In genomic region chr1:19310720-19311502, GRCh38 we compare ENCODE assay signal across 8 cellular contexts. TPM values are rescaled to one million over a fixed set of nuclear protein-coding genes. Genes with fewer than 3 reads are reported as not detected.
A peak's percentile ranks its signal among the peaks of the same experiment; 100 is the strongest.
DNase-seq lines count a peak whose midpoint lies in the region; ATAC-seq, FAIRE-seq and TF ChIP-seq lines count a peak whose summit lies in the region.

No MANE protein-coding gene starts in this region.

- H3K79me2 ChIP-seq in KMS-11 (ENCODE audit: insufficient read depth, low read depth) (no peaks in the 10 kb centered on the region), GM12878 (ENCODE audit: control insufficient read depth, insufficient read depth, low read length) (peaks cover 19% of the 10 kb centered on the region)

- intact Hi-C loops in GM12878 (cut with micrococcal nuclease; ENCODE audit: unreplicated experiment) (loop anchor here (5.0 to 10.0 kb wide), 3 partner anchors 59 to 344 kb away; partner anchors contain the start of genes CAPZB, EMC1 and MRTO4), tibial artery (cut with DNase I; ENCODE audit: low total_unique reads) (no loop called here)

- SMC1A ChIA-PET in GM12878 (lab: Charles Lee; ENCODE audit: uncharacterized antibody, unreplicated experiment), result interaction anchor here (2.3 kb wide), 1 partner anchor 287 kb away, joined by 7 read pairs; a partner anchor contains a TSS

- POLR2A ChIA-PET in GM12878 (lab: Charles Lee), result interaction anchor here (0.5 to 1.1 kb wide), 2 partner anchors 56 to 91 kb away, joined by 3 read pairs; no protein-coding TSS in a partner anchor

- H2AFZ ChIP-seq in KMS-11 (ENCODE audit: low read depth), result peak overlapping the region; percentile 82
- H2AFZ ChIP-seq in GM12878 (ENCODE audit: control insufficient read depth, low read depth, low read length), result no peak overlapping the region; the same call in 1 of the 2 replicates

- in situ Hi-C loops in GM12878 (cut with MboI), result no loop called here

- H3K27ac ChIP-seq in KMS-11 (no peak overlapping the region), GM12878 (ENCODE audit: control insufficient read depth, insufficient read depth) (no peak overlapping the region), liver (ENCODE audit: low read depth in 1 of 2, low read length in 2 of 2) (no peak overlapping the region), tibial artery (peak overlapping the region; percentile 67 to 89)

- no peaks in the 10 kb centered on the region for H3K36me3 ChIP-seq in KMS-11 (ENCODE audit: insufficient read depth)
- peaks cover 0 to 6% of the 10 kb centered on the region in 2 experiments; a peak in 2 of 4 replicates for H3K36me3 ChIP-seq in GM12878 (ENCODE audit: control insufficient read depth in 2 of 2, insufficient read depth in 2 of 2, low read length in 1 of 2)
- H3K36me3 ChIP-seq in liver (ENCODE audit: control insufficient read depth in 4 of 4, insufficient read depth in 3 of 4, low read depth in 1 of 4, low read length in 3 of 4), result peaks cover 9 to 24% (median 15%) of the 10 kb centered on the region in 4 donors
- peaks cover 16 to 34% (median 25%) of the 10 kb centered on the region in 3 donors for H3K36me3 ChIP-seq in tibial artery

- H3K27me3 ChIP-seq in KMS-11 (ENCODE audit: insufficient read depth, low read depth) (no peaks in the 10 kb centered on the region), GM12878 (replicated peaks in 1 of 2; ENCODE audit: control insufficient read depth in 2 of 2, insufficient read depth in 2 of 2, low read length in 1 of 2) (no peaks in the 10 kb centered on the region), liver (ENCODE audit: control insufficient read depth in 4 of 4, insufficient read depth in 4 of 4, low read length in 3 of 4) (no peaks in the 10 kb centered on the region), tibial artery (no peaks in the 10 kb centered on the region)

- peak overlapping the region; percentile 74; the same call in 1 of the 2 replicates for H3K9ac ChIP-seq in KMS-11
- H3K9ac ChIP-seq in GM12878 (ENCODE audit: control insufficient read depth, insufficient read depth, low read length), result peak overlapping the region; percentile 52
- peak overlapping the region in 1 of 2 donors; percentile 67 for H3K9ac ChIP-seq in liver (ENCODE audit: low read depth in 1 of 2, low read length in 2 of 2)

- TF ChIP-seq POLR2A in GM12878 (IDR thresholded peaks at IDR 0.05; ENCODE audit: low read depth, low read length), result no peak

- DNase-seq in DMS79 (lab: John Stamatoyannopoulos, UW), result peak; percentile 25
- no peak for DNase-seq in GM12878 (ENCODE audit: low read depth, low spot score)
- DNase-seq in tibial artery, result no peak
- no peak for DNase-seq in SKM-1 treated with dmso at 0.1 percent for 144 hours (lab: John Stamatoyannopoulos, UW; ENCODE audit: unreplicated experiment)
- DNase-seq in hippocampal formation (lab: John Stamatoyannopoulos, UW), result no peak
- DNase-seq in H4 (ENCODE audit: low spot score), result no peak

- H4K20me1 ChIP-seq in KMS-11 (ENCODE audit: insufficient read depth) (no peaks in the 10 kb centered on the region), GM12878 (ENCODE audit: control insufficient read depth, insufficient read depth) (no peaks in the 10 kb centered on the region; the same call in 1 of the 2 replicates)

- WGBS in GM12878 (ENCODE audit: insufficient coverage, insufficient replicate concordance, low lambda C conversion rate, missing lambda C conversion rate), result 42% methylated on average over 12 of the region's 13 CpGs
- 48% methylated on average over 13 of the region's 13 CpGs for WGBS in liver

- CTCF ChIA-PET in GM12878 (lab: Yijun Ruan, JAX), result no interaction called here

- H3K4me2 ChIP-seq in KMS-11, result peak overlapping the region; percentile 85
- H3K4me2 ChIP-seq in GM12878 (ENCODE audit: control insufficient read depth, insufficient read depth), result peak overlapping the region; percentile 56

- RAD21 ChIA-PET in GM12878 (lab: Charles Lee; ENCODE audit: unreplicated experiment), result no interaction called here

- no peak for TF ChIP-seq CTCF in KMS-11 (conservative IDR thresholded peaks at IDR 0.05; ENCODE audit: low read depth, low read length)
- no peak for TF ChIP-seq CTCF in GM12878 (IDR thresholded peaks at IDR 0.05 in 2 of 3, conservative IDR thresholded peaks at IDR 0.05 in 1 of 3; ENCODE audit: control insufficient read depth in 2 of 3, extremely low read depth in 1 of 3, insufficient read depth in 1 of 3, low read depth in 3 of 3, low read length in 3 of 3)
- no peak for TF ChIP-seq CTCF in liver (IDR thresholded peaks at IDR 0.05; ENCODE audit: low read depth, low read length, missing input control)
- no peak for TF ChIP-seq CTCF in tibial artery (IDR thresholded peaks at IDR 0.05)

- ATAC-seq in GM12878, result no peak

- H3K9me3 ChIP-seq in GM12878 (replicated peaks; ENCODE audit: control insufficient read depth, insufficient read depth, low read length), result no peaks in the 10 kb centered on the region
- H3K9me3 ChIP-seq in liver (ENCODE audit: control insufficient read depth in 4 of 4, low read length in 3 of 4), result no peaks in the 10 kb centered on the region
- H3K9me3 ChIP-seq in tibial artery, result no peaks in the 10 kb centered on the region

- no peak for TF ChIP-seq EP300 in GM12878 (IDR thresholded peaks at IDR 0.05; ENCODE audit: borderline replicate concordance in 1 of 2, control insufficient read depth in 1 of 2, low read depth in 2 of 2, low read length in 2 of 2)

- H3K4me1 ChIP-seq in KMS-11 (ENCODE audit: low read depth, poor library complexity, severe bottlenecking) (peaks cover 16% of the 10 kb centered on the region), GM12878 (ENCODE audit: control insufficient read depth, insufficient read depth, low read length) (peaks cover 33% of the 10 kb centered on the region), liver (ENCODE audit: control insufficient read depth in 4 of 4, insufficient read depth in 4 of 4, low read length in 3 of 4) (peaks cover 3 to 24% (median 19%) of the 10 kb centered on the region in 4 donors), tibial artery (peaks cover 0 to 35% (median 20%) of the 10 kb centered on the region in 4 donors)

- H3K4me3 ChIP-seq in KMS-11 (IDR thresholded peaks at IDR 0.05; ENCODE audit: insufficient read depth, low read depth, low read length) (no peak overlapping the region), GM12878 (peak overlapping the region; percentile 92), liver (ENCODE audit: low read depth in 1 of 3, low read length in 3 of 3) (peak overlapping the region in 2 of 3 donors; percentile 71 to 73), tibial artery (peak overlapping the region; percentile 90 to 97)

- TF ChIP-seq RAD21 in GM12878 (IDR thresholded peaks at IDR 0.05; ENCODE audit: insufficient read depth, low read depth, low read length) (no peak), liver (IDR thresholded peaks at IDR 0.05) (no peak)

- FAIRE-seq in GM12878 (lab: Jason Lieb, UNC), result no peak

- BruUV-seq in GM12878 (replicated peaks; lab: Mats Ljungman, UMichigan), result TSS peak; percentile 77

RNA-seq across cellular contexts. Expression of gene AKR7A2, which starts 1.0 kb away (rescaled TPM):
- total RNA-seq in GM12878 (2013; cell fraction: nucleolus; rRNA removed), result 18.7 and 23.4 TPM in 2 replicates
- total RNA-seq in GM12878 (2014; rRNA removed), result 56.2 and 62.2 TPM in 2 replicates
- total RNA-seq in GM12878 (2014; rRNA removed; fragmentation: Illumina TruSeq; extraction: Trizol), result 34.8 and 38.1 TPM in 2 replicates
- total RNA-seq in GM12878 (2021), result 58.0 and 61.2 TPM in 2 replicates
- polyA plus RNA-seq in GM12878 (2011; ENCODE audit: low read depth), result 16.0 TPM
- 25.2 and 37.3 TPM in 2 replicates for polyA plus RNA-seq in GM12878 (2011; rRNA removed)
- 55.9 and 62.9 TPM in 2 replicates for polyA plus RNA-seq in GM12878 (2011; cell fraction: cytosol; rRNA removed)
- polyA plus RNA-seq in GM12878 (2011; cell fraction: nucleus; rRNA removed), result 31.0 and 31.3 TPM in 2 replicates
- 27.4 and 42.6 TPM in 2 replicates for polyA plus RNA-seq in GM12878 (2012)
- 12.1 and 27.8 TPM in 2 replicates for polyA plus RNA-seq in GM12878 (2014; fragmentation: Illumina TruSeq; extraction: Trizol)
- 1 to 10 TPM; 1.3 to 9.8 TPM for polyA plus RNA-seq in GM12878 (2014; fragmentation: Nextera tagmentation; extraction: Ambion mirVana)
- polyA plus RNA-seq in GM12878 (2014; rRNA removed), result 68.7 and 70.2 TPM in 2 replicates
- 100 to 1,000 TPM; 104 to 114 TPM for polyA plus RNA-seq in GM12878 (2016; fragmentation: Nextera tagmentation; extraction: Ambion mirVana)
- 14.8 and 28.4 TPM in 2 replicates for polyA minus RNA-seq in GM12878 (2011; rRNA and poly(A)+ RNA removed)
- polyA minus RNA-seq in GM12878 (2011; cell fraction: cytosol; rRNA and poly(A)+ RNA removed), result 12.7 and 13.4 TPM in 2 replicates
- polyA minus RNA-seq in GM12878 (2011; cell fraction: nucleus; rRNA and poly(A)+ RNA removed), result 7.3 and 11.5 TPM in 2 replicates
- 10 to 100 TPM; 41.4 to 63.2 TPM for total RNA-seq in liver
- polyA plus RNA-seq in liver, result 10 to 100 TPM; 42.8 to 56.7 TPM
- total RNA-seq in H4 (2014; rRNA removed; shearing (Covaris generic)), result 87.8 and 101 TPM in 2 replicates

RNA-seq across cellular contexts. Expression of gene SLC66A1, which starts 1.2 kb away (rescaled TPM):
- total RNA-seq in GM12878 (2013; cell fraction: nucleolus; rRNA removed), result 17.7 and 21.0 TPM in 2 replicates
- 15.3 and 19.7 TPM in 2 replicates for total RNA-seq in GM12878 (2014; rRNA removed)
- 7.8 and 8.2 TPM in 2 replicates for total RNA-seq in GM12878 (2014; rRNA removed; fragmentation: Illumina TruSeq; extraction: Trizol)
- total RNA-seq in GM12878 (2021), result 15.3 and 15.5 TPM in 2 replicates
- 2.2 TPM for polyA plus RNA-seq in GM12878 (2011; ENCODE audit: low read depth)
- 4.0 and 8.2 TPM in 2 replicates for polyA plus RNA-seq in GM12878 (2011; rRNA removed)
- polyA plus RNA-seq in GM12878 (2011; cell fraction: cytosol; rRNA removed), result 13.8 and 19.2 TPM in 2 replicates
- polyA plus RNA-seq in GM12878 (2011; cell fraction: nucleus; rRNA removed), result 12.3 and 14.7 TPM in 2 replicates
- 7.1 and 8.7 TPM in 2 replicates for polyA plus RNA-seq in GM12878 (2012)
- polyA plus RNA-seq in GM12878 (2014; fragmentation: Illumina TruSeq; extraction: Trizol), result 3.4 and 7.3 TPM in 2 replicates
- 1 to 10 TPM in 1 of 2 experiments, under 1 TPM in 1; 0.58 to 1.8 TPM for polyA plus RNA-seq in GM12878 (2014; fragmentation: Nextera tagmentation; extraction: Ambion mirVana)
- 21.4 and 22.0 TPM in 2 replicates for polyA plus RNA-seq in GM12878 (2014; rRNA removed)
- 10 to 100 TPM; 12.1 to 12.8 TPM for polyA plus RNA-seq in GM12878 (2016; fragmentation: Nextera tagmentation; extraction: Ambion mirVana)
- 6.9 and 11.3 TPM in 2 replicates for polyA minus RNA-seq in GM12878 (2011; rRNA and poly(A)+ RNA removed)
- polyA minus RNA-seq in GM12878 (2011; cell fraction: cytosol; rRNA and poly(A)+ RNA removed), result 2.8 and 3.6 TPM in 2 replicates
- polyA minus RNA-seq in GM12878 (2011; cell fraction: nucleus; rRNA and poly(A)+ RNA removed), result 6.5 and 12.4 TPM in 2 replicates
- 10 to 100 TPM; 12.8 to 15.2 TPM for total RNA-seq in liver
- polyA plus RNA-seq in liver, result 10 to 100 TPM in 1 of 2 donors, 1 to 10 TPM in 1; 6.8 to 16.0 TPM
- total RNA-seq in H4 (2014; rRNA removed; shearing (Covaris generic)), result 8.8 and 12.1 TPM in 2 replicates

RNA-seq across cellular contexts. Expression of gene AKR7A3, which starts 22.3 kb away (rescaled TPM):
- 2.2 TPM in 2 replicates for total RNA-seq in GM12878 (2013; cell fraction: nucleolus; rRNA removed)
- total RNA-seq in GM12878 (2014; rRNA removed), result 0.22 and 0.73 TPM in 2 replicates
- total RNA-seq in GM12878 (2014; rRNA removed; fragmentation: Illumina TruSeq; extraction: Trizol), result 0.22 and 0.23 TPM in 2 replicates
- total RNA-seq in GM12878 (2021), result 0.88 and 1.1 TPM in 2 replicates
- 0.20 TPM for polyA plus RNA-seq in GM12878 (2011; ENCODE audit: low read depth)
- 0.07 and 0.10 TPM in 2 replicates for polyA plus RNA-seq in GM12878 (2011; rRNA removed)
- 0.09 and 0.13 TPM in 2 replicates for polyA plus RNA-seq in GM12878 (2011; cell fraction: cytosol; rRNA removed)
- polyA plus RNA-seq in GM12878 (2011; cell fraction: nucleus; rRNA removed), result 0.76 and 1.3 TPM in 2 replicates
- polyA plus RNA-seq in GM12878 (2012), result 0.28 and 0.64 TPM in 2 replicates
- polyA plus RNA-seq in GM12878 (2014; fragmentation: Illumina TruSeq; extraction: Trizol), result 0.12 TPM in 1 of 2 replicates, not detected in the other
- not detected for polyA plus RNA-seq in GM12878 (2014; fragmentation: Nextera tagmentation; extraction: Ambion mirVana)
- 0.85 and 1.1 TPM in 2 replicates for polyA plus RNA-seq in GM12878 (2014; rRNA removed)
- under 1 TPM; 0.23 to 0.28 TPM for polyA plus RNA-seq in GM12878 (2016; fragmentation: Nextera tagmentation; extraction: Ambion mirVana)
- 0.21 TPM in 1 of 2 replicates, not detected in the other for polyA minus RNA-seq in GM12878 (2011; rRNA and poly(A)+ RNA removed)
- polyA minus RNA-seq in GM12878 (2011; cell fraction: cytosol; rRNA and poly(A)+ RNA removed), result not detected in 2 replicates
- 0.24 and 0.38 TPM in 2 replicates for polyA minus RNA-seq in GM12878 (2011; cell fraction: nucleus; rRNA and poly(A)+ RNA removed)
- 10 to 100 TPM in 1 of 2 donors, under 1 TPM in 1; 0.23 to 43.6 TPM for total RNA-seq in liver
- polyA plus RNA-seq in liver, result 10 to 100 TPM; 66.3 to 69.6 TPM
- total RNA-seq in H4 (2014; rRNA removed; shearing (Covaris generic)), result 0.31 TPM in 1 of 2 replicates, not detected in the other

RNA-seq across cellular contexts. Expression of gene MRTO4, which starts 59.3 kb away (rescaled TPM):
- total RNA-seq in GM12878 (2013; cell fraction: nucleolus; rRNA removed), result 19.4 and 25.8 TPM in 2 replicates
- 64.1 and 64.7 TPM in 2 replicates for total RNA-seq in GM12878 (2014; rRNA removed)
- total RNA-seq in GM12878 (2014; rRNA removed; fragmentation: Illumina TruSeq; extraction: Trizol), result 64.5 and 74.6 TPM in 2 replicates
- total RNA-seq in GM12878 (2021), result 72.1 and 74.7 TPM in 2 replicates
- 19.9 TPM for polyA plus RNA-seq in GM12878 (2011; ENCODE audit: low read depth)
- polyA plus RNA-seq in GM12878 (2011; rRNA removed), result 50.6 and 56.8 TPM in 2 replicates
- 61.1 and 76.2 TPM in 2 replicates for polyA plus RNA-seq in GM12878 (2011; cell fraction: cytosol; rRNA removed)
- polyA plus RNA-seq in GM12878 (2011; cell fraction: nucleus; rRNA removed), result 23.5 and 31.4 TPM in 2 replicates
- polyA plus RNA-seq in GM12878 (2012), result 25.8 and 30.6 TPM in 2 replicates
- polyA plus RNA-seq in GM12878 (2014; fragmentation: Illumina TruSeq; extraction: Trizol), result 73.3 and 82.6 TPM in 2 replicates
- polyA plus RNA-seq in GM12878 (2014; fragmentation: Nextera tagmentation; extraction: Ambion mirVana), result 10 to 100 TPM; 43.5 to 64.8 TPM
- 67.3 and 70.8 TPM in 2 replicates for polyA plus RNA-seq in GM12878 (2014; rRNA removed)
- 10 to 100 TPM; 92.0 to 99.5 TPM for polyA plus RNA-seq in GM12878 (2016; fragmentation: Nextera tagmentation; extraction: Ambion mirVana)
- polyA minus RNA-seq in GM12878 (2011; rRNA and poly(A)+ RNA removed), result 29.5 and 38.2 TPM in 2 replicates
- polyA minus RNA-seq in GM12878 (2011; cell fraction: cytosol; rRNA and poly(A)+ RNA removed), result 10.6 and 12.8 TPM in 2 replicates
- 7.7 and 25.0 TPM in 2 replicates for polyA minus RNA-seq in GM12878 (2011; cell fraction: nucleus; rRNA and poly(A)+ RNA removed)
- total RNA-seq in liver, result 1 to 10 TPM; 9.5 to 9.8 TPM
- polyA plus RNA-seq in liver, result 10 to 100 TPM; 10.5 to 11.1 TPM
- total RNA-seq in H4 (2014; rRNA removed; shearing (Covaris generic)), result 35.9 and 39.8 TPM in 2 replicates

RNA-seq across cellular contexts. Expression of gene EMC1, which starts 59.6 kb away (rescaled TPM):
- total RNA-seq in GM12878 (2013; cell fraction: nucleolus; rRNA removed), result 112 and 120 TPM in 2 replicates
- total RNA-seq in GM12878 (2014; rRNA removed), result 37.4 and 43.6 TPM in 2 replicates
- total RNA-seq in GM12878 (2014; rRNA removed; fragmentation: Illumina TruSeq; extraction: Trizol), result 12.3 and 12.8 TPM in 2 replicates
- 37.0 and 40.7 TPM in 2 replicates for total RNA-seq in GM12878 (2021)
- polyA plus RNA-seq in GM12878 (2011; ENCODE audit: low read depth), result 14.5 TPM
- 7.9 and 13.2 TPM in 2 replicates for polyA plus RNA-seq in GM12878 (2011; rRNA removed)
- 18.4 and 24.1 TPM in 2 replicates for polyA plus RNA-seq in GM12878 (2011; cell fraction: cytosol; rRNA removed)
- polyA plus RNA-seq in GM12878 (2011; cell fraction: nucleus; rRNA removed), result 78.0 and 78.6 TPM in 2 replicates
- 20.2 and 20.5 TPM in 2 replicates for polyA plus RNA-seq in GM12878 (2012)
- 21.7 and 25.2 TPM in 2 replicates for polyA plus RNA-seq in GM12878 (2014; fragmentation: Illumina TruSeq; extraction: Trizol)
- polyA plus RNA-seq in GM12878 (2014; fragmentation: Nextera tagmentation; extraction: Ambion mirVana), result 10 to 100 TPM; 12.2 to 12.8 TPM
- 15.9 and 18.3 TPM in 2 replicates for polyA plus RNA-seq in GM12878 (2014; rRNA removed)
- 10 to 100 TPM; 33.5 to 35.4 TPM for polyA plus RNA-seq in GM12878 (2016; fragmentation: Nextera tagmentation; extraction: Ambion mirVana)
- polyA minus RNA-seq in GM12878 (2011; rRNA and poly(A)+ RNA removed), result 25.9 and 28.2 TPM in 2 replicates
- 10.7 and 13.3 TPM in 2 replicates for polyA minus RNA-seq in GM12878 (2011; cell fraction: cytosol; rRNA and poly(A)+ RNA removed)
- polyA minus RNA-seq in GM12878 (2011; cell fraction: nucleus; rRNA and poly(A)+ RNA removed), result 23.0 and 39.4 TPM in 2 replicates
- total RNA-seq in liver, result 10 to 100 TPM; 16.3 to 33.6 TPM
- polyA plus RNA-seq in liver, result 10 to 100 TPM in 1 of 2 donors, 1 to 10 TPM in 1; 8.0 to 13.4 TPM
- 70.4 and 76.5 TPM in 2 replicates for total RNA-seq in H4 (2014; rRNA removed; shearing (Covaris generic))

Comparison
In these comparisons a context has a peak if more than half of its experiments do, and no peak if none do; other contexts are left out.
1. H3K27ac ChIP-seq: peak in tibial artery (2 of 2); none in KMS-11 (single experiment), GM12878 (single experiment) and liver (0 of 2).